22 cellular contexts compared by ENCODE assay signal in genomic region chr7:126690848-126691751, GRCh38.
"Had no signal": no experiment of that assay in that cellular context is flagged by ENCODE, and none has a peak within 500 bp of the region (broad histone marks: within the 10 kb centered on the region; RNA-seq: fewer than 3 reads in every experiment).

No MANE protein-coding gene starts in this region.

- H3K36me3 ChIP-seq: breast epithelium had no signal

- H2AFZ ChIP-seq: PC-9 had no signal

- H3K4me3 ChIP-seq: breast epithelium, PC-9 had no signal

- H3K36me3 Mint-ChIP-seq: activated naive CD4-positive, alpha-beta T cell treated with anti-CD3 and anti-CD28 coated beads, Interleukin-2, amount 10 ng/mL, durations not matched to agents 7 days and 5 days; activated naive CD8-positive, alpha-beta T cell treated with anti-CD3 and anti-CD28 coated beads for 36 hours had no signal

- H3K27ac Mint-ChIP-seq: activated CD8-positive, alpha-beta T cell treated with anti-CD3 and anti-CD28 coated beads for 36 hours; activated naive CD4-positive, alpha-beta T cell treated with anti-CD3 and anti-CD28 coated beads, Interleukin-2, amount 10 ng/mL, durations not matched to agents 7 days and 5 days; activated naive CD8-positive, alpha-beta T cell treated with anti-CD3 and anti-CD28 coated beads for 36 hours; activated T-cell treated with anti-CD3 and anti-CD28 coated beads, Interleukin-2, amount 50 U/mL, for 72 hours; activated T-helper 2 cell treated with anti-CD3 and anti-CD28 coated beads, Interferon-gamma antibody, Interleukin-2, Interleukin-4, amounts not matched to agents 10 μg/mL and 5 μg/mL and 100 μg/mL, durations not matched to agents 14 hours and 24 hours and 36 hours; IgD-negative memory B cell had no signal

- H3K4me1 Mint-ChIP-seq: activated naive CD4-positive, alpha-beta T cell treated with anti-CD3 and anti-CD28 coated beads, Interleukin-2, amount 10 ng/mL, durations not matched to agents 7 days and 5 days; activated naive CD8-positive, alpha-beta T cell treated with anti-CD3 and anti-CD28 coated beads for 36 hours had no signal

- H3K4me1 ChIP-seq: breast epithelium had no signal

- H3K27ac ChIP-seq: breast epithelium, KMS-11, PC-9, VCaP had no signal

- H3K9ac ChIP-seq: KMS-11 had no signal

- H3K27me3 Mint-ChIP-seq: activated naive CD4-positive, alpha-beta T cell treated with anti-CD3 and anti-CD28 coated beads, Interleukin-2, amount 10 ng/mL, durations not matched to agents 7 days and 5 days; activated naive CD8-positive, alpha-beta T cell treated with anti-CD3 and anti-CD28 coated beads for 36 hours had no signal

- H3K4me2 ChIP-seq: KMS-11, PC-9 had no signal

- H3K4me3 Mint-ChIP-seq: activated CD8-positive, alpha-beta T cell treated with anti-CD3 and anti-CD28 coated beads for 36 hours; activated naive CD4-positive, alpha-beta T cell treated with anti-CD3 and anti-CD28 coated beads, Interleukin-2, amount 10 ng/mL, durations not matched to agents 7 days and 5 days; activated naive CD8-positive, alpha-beta T cell treated with anti-CD3 and anti-CD28 coated beads for 36 hours; activated T-cell treated with anti-CD3 and anti-CD28 coated beads, Interleukin-2, amount 50 U/mL, for 72 hours; IgD-negative memory B cell had no signal

- H3K27me3 ChIP-seq: breast epithelium had no signal

- H3K9me3 Mint-ChIP-seq: activated CD8-positive, alpha-beta T cell treated with anti-CD3 and anti-CD28 coated beads for 36 hours; activated naive CD4-positive, alpha-beta T cell treated with anti-CD3 and anti-CD28 coated beads, Interleukin-2, amount 10 ng/mL, durations not matched to agents 7 days and 5 days; activated naive CD8-positive, alpha-beta T cell treated with anti-CD3 and anti-CD28 coated beads for 36 hours; activated T-helper 2 cell treated with anti-CD3 and anti-CD28 coated beads, Interferon-gamma antibody, Interleukin-2, Interleukin-4, amounts not matched to agents 10 μg/mL and 5 μg/mL and 100 μg/mL, durations not matched to agents 14 hours and 24 hours and 36 hours; IgD-negative memory B cell had no signal

- DNase-seq: activated CD4-positive, alpha-beta T cell treated with anti-CD3 and anti-CD28 coated beads for 4 hours; activated CD8-positive, alpha-beta memory T cell treated with anti-CD3 and anti-CD28 coated beads, Interleukin-2, amount 50 U/mL, for 4 hours; activated CD8-positive, alpha-beta T cell treated with anti-CD3 and anti-CD28 coated beads for 36 hours; activated gamma-delta T cell treated with Interleukin-2 at 50 U/mL for 16 hours; activated naive CD4-positive, alpha-beta T cell treated with anti-CD3 and anti-CD28 coated beads, Interleukin-2, amount 10 ng/mL, durations not matched to agents 7 days and 5 days; activated naive CD8-positive, alpha-beta T cell treated with anti-CD3 and anti-CD28 coated beads for 36 hours; activated T-cell treated with anti-CD3 and anti-CD28 coated beads, Interleukin-2, amount 50 U/mL, for 72 hours; central memory CD4-positive, alpha-beta T cell; NCI-H1092; NCI-H1417; NCI-H1930; NCI-H510A treated with DMSO at 0.1 percent for 48 hours; NCI-H748 treated with DMSO at 0.1 percent for 48 hours; PC-9; SHP77 treated with DMSO at 0.1 percent for 48 hours; T-helper 2 cell; T1000 had no signal
